Comparison of ENCODE assay signal across 21 cellular contexts in genomic region chr1:56461158-56462127, GRCh38.
DNase-seq lines count a peak whose midpoint lies in the region; ATAC-seq, FAIRE-seq and TF ChIP-seq lines count a peak whose summit lies in the region.
"Had no signal": no experiment of that assay in that cellular context is flagged by ENCODE, and none has a peak within 500 bp of the region (broad histone marks: within the 10 kb centered on the region; RNA-seq: fewer than 3 reads in every experiment).

No MANE protein-coding gene starts in this region.

- ATAC-seq in activated CD4-positive, alpha-beta T cell treated with anti-CD3 and anti-CD28 coated beads for 36 hours: no peak
- ATAC-seq: activated naive CD8-positive, alpha-beta T cell treated with anti-CD3 and anti-CD28 coated beads, Interleukin-2, amount 50 U/mL, for 24 hours; body of pancreas; gastroesophageal sphincter; naive thymus-derived CD8-positive, alpha-beta T cell; SK-N-SH treated with all-trans-retinoic acid at 6 μM for 48 hours had no signal

- no peaks in the 10 kb centered on the region for H3K36me3 Mint-ChIP-seq in glutamatergic neuron (ENCODE audit: unreplicated experiment)
- H3K36me3 Mint-ChIP-seq in mesothelial cell of epicardium: no peaks in the 10 kb centered on the region
- no peaks in the 10 kb centered on the region for H3K36me3 Mint-ChIP-seq in activated CD4-positive, alpha-beta T cell treated with anti-CD3 and anti-CD28 coated beads for 36 hours (ENCODE audit: low read depth)
- H3K36me3 Mint-ChIP-seq: activated CD4-positive, alpha-beta memory T cell treated with anti-CD3 and anti-CD28 coated beads for 36 hours; naive thymus-derived CD8-positive, alpha-beta T cell had no signal

- TF ChIP-seq CTCF in glutamatergic neuron (IDR thresholded peaks at IDR 0.05; ENCODE audit: partially characterized antibody, unreplicated experiment) (peak; percentile 21), mesothelial cell of epicardium (IDR thresholded peaks at IDR 0.05; ENCODE audit: unreplicated experiment) (no peak)

- no peak for TF ChIP-seq POLR2A in H54 (IDR thresholded peaks at IDR 0.05; ENCODE audit: low read depth, low read length)

- H3K27me3 Mint-ChIP-seq in glutamatergic neuron (ENCODE audit: unreplicated experiment) (no peaks in the 10 kb centered on the region), mesothelial cell of epicardium (ENCODE audit: low read depth) (no peaks in the 10 kb centered on the region)
- peaks cover 3% of the 10 kb centered on the region for H3K27me3 Mint-ChIP-seq in activated CD4-positive, alpha-beta T cell treated with anti-CD3 and anti-CD28 coated beads for 36 hours
- H3K27me3 Mint-ChIP-seq: activated B cell treated with CpG ODN at 0.5 μM for 24 hours; activated CD4-positive, alpha-beta memory T cell treated with anti-CD3 and anti-CD28 coated beads for 36 hours; activated naive CD8-positive, alpha-beta T cell treated with anti-CD3 and anti-CD28 coated beads, Interleukin-2, amount 50 U/mL, for 24 hours had no signal

- H3K4me3 Mint-ChIP-seq in glutamatergic neuron (ENCODE audit: unreplicated experiment) (no peak overlapping the region), mesothelial cell of epicardium (no peak overlapping the region)
- H3K4me3 Mint-ChIP-seq in activated CD4-positive, alpha-beta T cell treated with anti-CD3 and anti-CD28 coated beads for 36 hours: no peak overlapping the region
- H3K4me3 Mint-ChIP-seq: activated B cell treated with CpG ODN at 0.5 μM for 24 hours; activated CD4-positive, alpha-beta memory T cell treated with anti-CD3 and anti-CD28 coated beads for 36 hours; activated naive CD8-positive, alpha-beta T cell treated with anti-CD3 and anti-CD28 coated beads, Interleukin-2, amount 50 U/mL, for 24 hours; naive thymus-derived CD8-positive, alpha-beta T cell; T-helper 2 cell treated with Interferon-gamma antibody and Interleukin-4, amounts not matched to agents 5 μg/mL and 100 μg/mL, for 36 hours had no signal

- POLR2A ChIA-PET in activated CD4-positive, alpha-beta T cell treated with anti-CD3 and anti-CD28 coated beads for 36 hours (lab: Charles Lee): interaction anchor here (0.7 kb wide), 1 partner anchor 1857 kb away, joined by 3 read pairs; no protein-coding TSS in a partner anchor

- H3K4me1 Mint-ChIP-seq in glutamatergic neuron (ENCODE audit: low read depth, unreplicated experiment) (no peaks in the 10 kb centered on the region), mesothelial cell of epicardium (peaks cover 39% of the 10 kb centered on the region)
- no peaks in the 10 kb centered on the region for H3K4me1 Mint-ChIP-seq in activated CD4-positive, alpha-beta T cell treated with anti-CD3 and anti-CD28 coated beads for 36 hours
- H3K4me1 Mint-ChIP-seq: activated naive CD8-positive, alpha-beta T cell treated with anti-CD3 and anti-CD28 coated beads, Interleukin-2, amount 50 U/mL, for 24 hours; naive thymus-derived CD8-positive, alpha-beta T cell had no signal

- CTCF ChIA-PET in activated CD4-positive, alpha-beta T cell treated with anti-CD3 and anti-CD28 coated beads for 36 hours (lab: Charles Lee): no interaction called here

- H3K9me3 Mint-ChIP-seq in glutamatergic neuron (ENCODE audit: unreplicated experiment) (no peaks in the 10 kb centered on the region), mesothelial cell of epicardium (no peaks in the 10 kb centered on the region)
- no peaks in the 10 kb centered on the region for H3K9me3 Mint-ChIP-seq in activated CD4-positive, alpha-beta T cell treated with anti-CD3 and anti-CD28 coated beads for 36 hours (ENCODE audit: low read depth)
- H3K9me3 Mint-ChIP-seq: activated B cell treated with CpG ODN at 0.5 μM for 24 hours; activated CD4-positive, alpha-beta memory T cell treated with anti-CD3 and anti-CD28 coated beads for 36 hours; activated naive CD8-positive, alpha-beta T cell treated with anti-CD3 and anti-CD28 coated beads, Interleukin-2, amount 50 U/mL, for 24 hours; T-helper 2 cell treated with Interferon-gamma antibody and Interleukin-4, amounts not matched to agents 5 μg/mL and 100 μg/mL, for 36 hours had no signal

- FAIRE-seq in H54 (lab: Jason Lieb, UNC): no peak

- DNase-seq in ELF-1 (ENCODE audit: low read depth, low spot score) (peak; percentile 52), NCI-H1105 treated with DMSO at 0.1 percent for 48 hours (lab: John Stamatoyannopoulos, UW) (peak; percentile 31), glutamatergic neuron (no peak), mesothelial cell of epicardium (ENCODE audit: low spot score in 2 of 2, unreplicated experiment in 2 of 2) (no peak), NCI-H510A (lab: John Stamatoyannopoulos, UW) (no peak), H54 (ENCODE audit: insufficient read length, low spot score) (no peak)
- DNase-seq in activated CD4-positive, alpha-beta T cell treated with anti-CD3 and anti-CD28 coated beads for 48 hours: no peak
- DNase-seq in activated CD4-positive, alpha-beta T cell treated with anti-CD3 and anti-CD28 coated beads for 36 hours: no peak
- DNase-seq: activated B cell treated with CpG ODN at 0.5 μM for 24 hours; activated CD4-positive, alpha-beta memory T cell treated with anti-CD3 and anti-CD28 coated beads for 36 hours; activated effector memory CD4-positive, alpha-beta T cell treated with Interleukin-2 at 50 U/mL for 16 hours; activated naive CD8-positive, alpha-beta T cell treated with anti-CD3 and anti-CD28 coated beads, Interleukin-2, amount 50 U/mL, for 24 hours; body of pancreas; C1 segment of cervical spinal cord; effector memory CD4-positive, alpha-beta T cell; Kasumi-1; naive thymus-derived CD8-positive, alpha-beta T cell; NCI-H2029 had no signal

- intact Hi-C loops in activated CD4-positive, alpha-beta T cell treated with anti-CD3 and anti-CD28 coated beads for 36 hours (cut with DNase I, micrococcal nuclease): no loop called here

- H3K27ac Mint-ChIP-seq in glutamatergic neuron (ENCODE audit: unreplicated experiment) (no peak overlapping the region), mesothelial cell of epicardium (peak overlapping the region; percentile 68)
- H3K27ac Mint-ChIP-seq in activated CD4-positive, alpha-beta T cell treated with anti-CD3 and anti-CD28 coated beads for 36 hours: no peak overlapping the region
- H3K27ac Mint-ChIP-seq: activated B cell treated with CpG ODN at 0.5 μM for 24 hours; activated CD4-positive, alpha-beta memory T cell treated with anti-CD3 and anti-CD28 coated beads for 36 hours; activated naive CD8-positive, alpha-beta T cell treated with anti-CD3 and anti-CD28 coated beads, Interleukin-2, amount 50 U/mL, for 24 hours; naive thymus-derived CD8-positive, alpha-beta T cell; T-helper 2 cell treated with Interferon-gamma antibody and Interleukin-4, amounts not matched to agents 5 μg/mL and 100 μg/mL, for 36 hours had no signal

Comparison
In these comparisons a context has a peak if more than half of its experiments do, and no peak if none do; other contexts are left out.
1. DNase-seq: peak in ELF-1 (single experiment) and NCI-H1105 treated with DMSO at 0.1 percent for 48 hours (single experiment); none in glutamatergic neuron (single experiment), mesothelial cell of epicardium (0 of 2), NCI-H510A (single experiment), activated CD4-positive, alpha-beta T cell treated with anti-CD3 and anti-CD28 coated beads for 48 hours (single experiment), H54 (single experiment) and activated CD4-positive, alpha-beta T cell treated with anti-CD3 and anti-CD28 coated beads for 36 hours (single experiment).